21 cellular contexts compared by ENCODE assay signal in the genomic region with DNA sequence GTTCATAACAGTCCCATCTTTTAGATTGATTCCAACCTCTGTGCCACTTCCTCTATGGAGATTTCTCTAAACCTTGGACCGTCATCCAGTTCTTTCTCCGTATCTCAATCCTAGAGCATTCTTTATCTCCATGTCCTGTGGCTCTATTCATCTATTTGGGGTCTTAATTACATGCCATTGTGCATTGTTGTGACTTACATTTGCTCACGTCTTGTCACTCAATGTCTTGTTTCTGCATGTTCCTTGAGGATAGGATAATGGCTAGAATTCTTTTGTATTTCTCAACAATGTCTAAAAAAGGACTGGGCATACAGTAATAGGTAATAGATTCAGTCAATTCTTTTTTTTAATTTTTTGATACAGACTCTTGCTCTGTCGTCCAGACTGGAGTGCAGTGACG. TPM values are rescaled to one million over a fixed set of nuclear protein-coding genes. Genes with fewer than 3 reads are reported as not detected.
DNase-seq lines count a peak whose midpoint lies in the region; ATAC-seq and TF ChIP-seq lines count a peak whose summit lies in the region.
"Had no signal": no experiment of that assay in that cellular context is flagged by ENCODE, and none has a peak within 500 bp of the region (broad histone marks: within the 10 kb centered on the region; RNA-seq: fewer than 3 reads in every experiment).

No MANE protein-coding gene starts in this region.

- POLR2A ChIA-PET in T-cell (lab: Charles Lee): interaction anchor here in 1 of 2 donors (0.7 kb wide), 1 partner anchor 9 kb away, joined by 5 read pairs; no protein-coding TSS in a partner anchor

- H3K27me3 Mint-ChIP-seq in natural killer cell (ENCODE audit: low read depth in 2 of 2): no peaks in the 10 kb centered on the region
- no peaks in the 10 kb centered on the region for H3K27me3 Mint-ChIP-seq in natural killer cell treated with Interleukin-12 subunit alpha and Interleukin-12 subunit beta and Interleukin-15 and Interleukin-18, amount 100 ng/mL, for 72 hours
- H3K27me3 Mint-ChIP-seq in T-cell: no peaks in the 10 kb centered on the region
- no peaks in the 10 kb centered on the region for H3K27me3 Mint-ChIP-seq in memory B cell
- H3K27me3 Mint-ChIP-seq: CD4-positive, alpha-beta memory T cell had no signal

- H3K9me3 ChIP-seq in MM.1S (replicated peaks; ENCODE audit: insufficient read depth, low read length): no peaks in the 10 kb centered on the region
- H3K9me3 ChIP-seq: BLaER1 had no signal

- H3K4me1 Mint-ChIP-seq in natural killer cell (peaks cover 31 to 53% of the 10 kb centered on the region in 2 donors), T-cell (peaks cover 40 to 61% (median 45%) of the 10 kb centered on the region in 3 donors), memory B cell (peaks cover 17% of the 10 kb centered on the region)
- peaks cover 29 to 32% of the 10 kb centered on the region in 2 donors for H3K4me1 Mint-ChIP-seq in natural killer cell treated with Interleukin-12 subunit alpha and Interleukin-12 subunit beta and Interleukin-15 and Interleukin-18, amount 100 ng/mL, for 72 hours (ENCODE audit: low read depth in 2 of 2)

- no peaks in the 10 kb centered on the region for H4K20me1 ChIP-seq in MM.1S (ENCODE audit: insufficient read depth, low read length)

- no peak overlapping the region for H3K4me2 ChIP-seq in MM.1S (ENCODE audit: low read depth, low read length)
- H3K4me2 ChIP-seq: BLaER1, GM23338 had no signal

- H3K79me2 ChIP-seq in MM.1S (ENCODE audit: low read length): no peaks in the 10 kb centered on the region

- TF ChIP-seq CTCF in natural killer cell (IDR thresholded peaks at IDR 0.05): no peak
- TF ChIP-seq CTCF in MM.1S (IDR thresholded peaks at IDR 0.05; ENCODE audit: low read length): no peak
- no peak for TF ChIP-seq CTCF in foreskin fibroblast (IDR thresholded peaks at IDR 0.05; ENCODE audit: low read depth, low read length)

- H3K36me3 ChIP-seq in MM.1S (replicated peaks; ENCODE audit: insufficient read depth, low read length): no peaks in the 10 kb centered on the region
- H3K36me3 ChIP-seq: BLaER1 had no signal

- H3K27ac Mint-ChIP-seq in natural killer cell: peak overlapping the region; percentile 12 to 80
- no peak overlapping the region for H3K27ac Mint-ChIP-seq in natural killer cell treated with Interleukin-12 subunit alpha and Interleukin-12 subunit beta and Interleukin-15 and Interleukin-18, amount 100 ng/mL, for 72 hours
- peak overlapping the region; percentile 24 to 60 for H3K27ac Mint-ChIP-seq in T-cell
- peak overlapping the region; percentile 7 for H3K27ac Mint-ChIP-seq in memory B cell
- H3K27ac Mint-ChIP-seq: B cell, GM23338, H9 had no signal

- no peak overlapping the region for H3K9ac ChIP-seq in MM.1S (ENCODE audit: low read length)
- H3K9ac ChIP-seq: BLaER1 had no signal

- no peaks in the 10 kb centered on the region for H3F3A ChIP-seq in MM.1S (ENCODE audit: insufficient read depth, low read length)

- H3K27me3 ChIP-seq in MM.1S (replicated peaks; ENCODE audit: insufficient read depth, low read length): no peaks in the 10 kb centered on the region

- no peak overlapping the region for H2AFZ ChIP-seq in MM.1S (ENCODE audit: low read length)
- H2AFZ ChIP-seq: GM23338 had no signal

- no peak for ATAC-seq in natural killer cell
- ATAC-seq in natural killer cell treated with Interleukin-12 subunit alpha and Interleukin-12 subunit beta and Interleukin-15 and Interleukin-18, amount 100 ng/mL, for 72 hours: no peak
- no peak for ATAC-seq in T-cell (replicated peaks in 1 of 4)
- ATAC-seq in memory B cell (ENCODE audit: low read depth): no peak
- no peak for ATAC-seq in GM18861 (IDR thresholded peaks at IDR 0.05; ENCODE audit: unreplicated experiment)
- ATAC-seq: GM12878, GM23338, HCT116 had no signal

- H3K27ac ChIP-seq in MM.1S (ENCODE audit: low read length): no peak overlapping the region
- H3K27ac ChIP-seq: 22Rv1, BLaER1, C4-2B had no signal

- no peak overlapping the region for H3K4me3 Mint-ChIP-seq in natural killer cell
- H3K4me3 Mint-ChIP-seq in natural killer cell treated with Interleukin-12 subunit alpha and Interleukin-12 subunit beta and Interleukin-15 and Interleukin-18, amount 100 ng/mL, for 72 hours: no peak overlapping the region
- no peak overlapping the region for H3K4me3 Mint-ChIP-seq in T-cell
- no peak overlapping the region for H3K4me3 Mint-ChIP-seq in memory B cell
- H3K4me3 Mint-ChIP-seq: B cell; CD4-positive, alpha-beta memory T cell; GM23338; H9 had no signal

- no peak overlapping the region for H3K4me3 ChIP-seq in MM.1S (ENCODE audit: low read length)
- H3K4me3 ChIP-seq in foreskin fibroblast (ENCODE audit: low read depth in 1 of 2, low read length in 2 of 2): no peak overlapping the region
- H3K4me3 ChIP-seq: BLaER1, GM12878, GM23338 had no signal

- intact Hi-C loops in natural killer cell (cut with micrococcal nuclease): no loop called here

- H3K4me1 ChIP-seq in MM.1S (ENCODE audit: low read length): no peaks in the 10 kb centered on the region

- CTCF ChIA-PET in T-cell (lab: Charles Lee): interaction anchor here in 1 of 2 donors (0.9 kb wide), 1 partner anchor 25 kb away, joined by 3 read pairs; no protein-coding TSS in a partner anchor

- no peaks in the 10 kb centered on the region for H3K9me2 ChIP-seq in MM.1S (replicated peaks; ENCODE audit: insufficient read depth, low read length)

- DNase-seq in natural killer cell (no peak), T-cell (no peak), memory B cell (ENCODE audit: low spot score in 2 of 2) (no peak), MM.1S (no peak), foreskin fibroblast (no peak)
- DNase-seq in natural killer cell treated with Interleukin-12 subunit alpha and Interleukin-12 subunit beta and Interleukin-15 and Interleukin-18, amount 100 ng/mL, for 72 hours (ENCODE audit: low spot score): no peak
- no peak for DNase-seq in activated CD4-positive, alpha-beta T cell treated with anti-CD3 and anti-CD28 coated beads for 1 hour
- DNase-seq: CD4-positive, alpha-beta memory T cell; DMS 273 treated with DMSO at 0.1 percent for 48 hours; DMS79; EL; GDM1; H9 had no signal

- H3K36me3 Mint-ChIP-seq in natural killer cell (no peaks in the 10 kb centered on the region), T-cell (no peaks in the 10 kb centered on the region), memory B cell (peaks cover 2% of the 10 kb centered on the region)
- no peaks in the 10 kb centered on the region for H3K36me3 Mint-ChIP-seq in natural killer cell treated with Interleukin-12 subunit alpha and Interleukin-12 subunit beta and Interleukin-15 and Interleukin-18, amount 100 ng/mL, for 72 hours
- H3K36me3 Mint-ChIP-seq: CD4-positive, alpha-beta memory T cell had no signal

- H3K9me3 Mint-ChIP-seq in natural killer cell (no peaks in the 10 kb centered on the region), T-cell (no peaks in the 10 kb centered on the region), memory B cell (no peaks in the 10 kb centered on the region)
- H3K9me3 Mint-ChIP-seq in natural killer cell treated with Interleukin-12 subunit alpha and Interleukin-12 subunit beta and Interleukin-15 and Interleukin-18, amount 100 ng/mL, for 72 hours: no peaks in the 10 kb centered on the region
- H3K9me3 Mint-ChIP-seq: CD4-positive, alpha-beta memory T cell; GM23338; H9 had no signal

RNA-seq across cellular contexts. Expression of gene ARSG, which starts 50.2 kb away (rescaled TPM):
- total RNA-seq in natural killer cell: 10 to 100 TPM; 34.8 to 52.3 (median 39.3) TPM
- total RNA-seq in natural killer cell treated with Interleukin-12 subunit alpha and Interleukin-12 subunit beta and Interleukin-15 and Interleukin-18, amount 100 ng/mL, for 72 hours: 1 to 10 TPM; 2.4 to 4.7 TPM
- 10 to 100 TPM; 14.5 to 22.9 (median 17.8) TPM for total RNA-seq in T-cell

RNA-seq across cellular contexts. Expression of gene SLC16A6, which starts 50.6 kb away (rescaled TPM):
- total RNA-seq in natural killer cell: 10 to 100 TPM; 16.5 to 20.9 (median 19.4) TPM
- total RNA-seq in natural killer cell treated with Interleukin-12 subunit alpha and Interleukin-12 subunit beta and Interleukin-15 and Interleukin-18, amount 100 ng/mL, for 72 hours: 1 to 10 TPM; 2.4 to 5.8 TPM
- total RNA-seq in T-cell: 10 to 100 TPM in 1 of 5 donors, 1 to 10 TPM in 4; 4.4 to 10.5 (median 7.0) TPM
- total RNA-seq: GM23338 had no signal

Comparison
In these comparisons a context has a peak if more than half of its experiments do, and no peak if none do; other contexts are left out.
1. H3K27ac Mint-ChIP-seq: peak in natural killer cell (2 of 2), T-cell (2 of 2) and memory B cell (single experiment); none in natural killer cell treated with Interleukin-12 subunit alpha and Interleukin-12 subunit beta and Interleukin-15 and Interleukin-18, amount 100 ng/mL, for 72 hours (0 of 2).